1 cellular context compared by ENCODE assay signal in genomic region chr10:61900829-61901783, GRCh38.
TF ChIP-seq lines count a peak whose summit lies in the region.

A gene with protein sequence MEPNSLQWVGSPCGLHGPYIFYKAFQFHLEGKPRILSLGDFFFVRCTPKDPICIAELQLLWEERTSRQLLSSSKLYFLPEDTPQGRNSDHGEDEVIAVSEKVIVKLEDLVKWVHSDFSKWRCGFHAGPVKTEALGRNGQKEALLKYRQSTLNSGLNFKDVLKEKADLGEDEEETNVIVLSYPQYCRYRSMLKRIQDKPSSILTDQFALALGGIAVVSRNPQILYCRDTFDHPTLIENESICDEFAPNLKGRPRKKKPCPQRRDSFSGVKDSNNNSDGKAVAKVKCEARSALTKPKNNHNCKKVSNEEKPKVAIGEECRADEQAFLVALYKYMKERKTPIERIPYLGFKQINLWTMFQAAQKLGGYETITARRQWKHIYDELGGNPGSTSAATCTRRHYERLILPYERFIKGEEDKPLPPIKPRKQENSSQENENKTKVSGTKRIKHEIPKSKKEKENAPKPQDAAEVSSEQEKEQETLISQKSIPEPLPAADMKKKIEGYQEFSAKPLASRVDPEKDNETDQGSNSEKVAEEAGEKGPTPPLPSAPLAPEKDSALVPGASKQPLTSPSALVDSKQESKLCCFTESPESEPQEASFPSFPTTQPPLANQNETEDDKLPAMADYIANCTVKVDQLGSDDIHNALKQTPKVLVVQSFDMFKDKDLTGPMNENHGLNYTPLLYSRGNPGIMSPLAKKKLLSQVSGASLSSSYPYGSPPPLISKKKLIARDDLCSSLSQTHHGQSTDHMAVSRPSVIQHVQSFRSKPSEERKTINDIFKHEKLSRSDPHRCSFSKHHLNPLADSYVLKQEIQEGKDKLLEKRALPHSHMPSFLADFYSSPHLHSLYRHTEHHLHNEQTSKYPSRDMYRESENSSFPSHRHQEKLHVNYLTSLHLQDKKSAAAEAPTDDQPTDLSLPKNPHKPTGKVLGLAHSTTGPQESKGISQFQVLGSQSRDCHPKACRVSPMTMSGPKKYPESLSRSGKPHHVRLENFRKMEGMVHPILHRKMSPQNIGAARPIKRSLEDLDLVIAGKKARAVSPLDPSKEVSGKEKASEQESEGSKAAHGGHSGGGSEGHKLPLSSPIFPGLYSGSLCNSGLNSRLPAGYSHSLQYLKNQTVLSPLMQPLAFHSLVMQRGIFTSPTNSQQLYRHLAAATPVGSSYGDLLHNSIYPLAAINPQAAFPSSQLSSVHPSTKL (plus strand): TSS chr10:61901699. CDS start chr10:61901710, 11 bp downstream.

TF ChIP-seq in SK-N-SH, 30 proteins besides CTCF, POLR2A, EP300 and RAD21 (continued from another document):
- no peak for TF ChIP-seq FOXJ3 (CRISPR knock-in tag; IDR thresholded peaks at IDR 0.05)
- no peak; the same call in 1 of the 2 replicates for TF ChIP-seq TCF12 (IDR thresholded peaks at IDR 0.05)
- no peak for TF ChIP-seq USF1 (IDR thresholded peaks at IDR 0.05; ENCODE audit: borderline replicate concordance, low read depth)
- TF ChIP-seq, protein P1, sequence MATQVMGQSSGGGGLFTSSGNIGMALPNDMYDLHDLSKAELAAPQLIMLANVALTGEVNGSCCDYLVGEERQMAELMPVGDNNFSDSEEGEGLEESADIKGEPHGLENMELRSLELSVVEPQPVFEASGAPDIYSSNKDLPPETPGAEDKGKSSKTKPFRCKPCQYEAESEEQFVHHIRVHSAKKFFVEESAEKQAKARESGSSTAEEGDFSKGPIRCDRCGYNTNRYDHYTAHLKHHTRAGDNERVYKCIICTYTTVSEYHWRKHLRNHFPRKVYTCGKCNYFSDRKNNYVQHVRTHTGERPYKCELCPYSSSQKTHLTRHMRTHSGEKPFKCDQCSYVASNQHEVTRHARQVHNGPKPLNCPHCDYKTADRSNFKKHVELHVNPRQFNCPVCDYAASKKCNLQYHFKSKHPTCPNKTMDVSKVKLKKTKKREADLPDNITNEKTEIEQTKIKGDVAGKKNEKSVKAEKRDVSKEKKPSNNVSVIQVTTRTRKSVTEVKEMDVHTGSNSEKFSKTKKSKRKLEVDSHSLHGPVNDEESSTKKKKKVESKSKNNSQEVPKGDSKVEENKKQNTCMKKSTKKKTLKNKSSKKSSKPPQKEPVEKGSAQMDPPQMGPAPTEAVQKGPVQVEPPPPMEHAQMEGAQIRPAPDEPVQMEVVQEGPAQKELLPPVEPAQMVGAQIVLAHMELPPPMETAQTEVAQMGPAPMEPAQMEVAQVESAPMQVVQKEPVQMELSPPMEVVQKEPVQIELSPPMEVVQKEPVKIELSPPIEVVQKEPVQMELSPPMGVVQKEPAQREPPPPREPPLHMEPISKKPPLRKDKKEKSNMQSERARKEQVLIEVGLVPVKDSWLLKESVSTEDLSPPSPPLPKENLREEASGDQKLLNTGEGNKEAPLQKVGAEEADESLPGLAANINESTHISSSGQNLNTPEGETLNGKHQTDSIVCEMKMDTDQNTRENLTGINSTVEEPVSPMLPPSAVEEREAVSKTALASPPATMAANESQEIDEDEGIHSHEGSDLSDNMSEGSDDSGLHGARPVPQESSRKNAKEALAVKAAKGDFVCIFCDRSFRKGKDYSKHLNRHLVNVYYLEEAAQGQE (IDR thresholded peaks at IDR 0.05; ENCODE audit: low read depth, low read length), result no peak
- no peak for TF ChIP-seq RCOR1 (IDR thresholded peaks at IDR 0.05; ENCODE audit: low read length)
- TF ChIP-seq MXI1 (IDR thresholded peaks at IDR 0.05; ENCODE audit: low read depth, low read length), result no peak
- TF ChIP-seq RXRA (IDR thresholded peaks at IDR 0.05; ENCODE audit: borderline replicate concordance, low read depth), result no peak
- TF ChIP-seq RFX5 (IDR thresholded peaks at IDR 0.05; ENCODE audit: low read length), result no peak
- peak; percentile 61; the same call in 1 of the 2 replicates for TF ChIP-seq TAF1 (IDR thresholded peaks at IDR 0.05; ENCODE audit: borderline replicate concordance, low read depth, low read length)
- no peak for TF ChIP-seq MAX (IDR thresholded peaks at IDR 0.05; ENCODE audit: low read depth)
